In the genomic region with DNA sequence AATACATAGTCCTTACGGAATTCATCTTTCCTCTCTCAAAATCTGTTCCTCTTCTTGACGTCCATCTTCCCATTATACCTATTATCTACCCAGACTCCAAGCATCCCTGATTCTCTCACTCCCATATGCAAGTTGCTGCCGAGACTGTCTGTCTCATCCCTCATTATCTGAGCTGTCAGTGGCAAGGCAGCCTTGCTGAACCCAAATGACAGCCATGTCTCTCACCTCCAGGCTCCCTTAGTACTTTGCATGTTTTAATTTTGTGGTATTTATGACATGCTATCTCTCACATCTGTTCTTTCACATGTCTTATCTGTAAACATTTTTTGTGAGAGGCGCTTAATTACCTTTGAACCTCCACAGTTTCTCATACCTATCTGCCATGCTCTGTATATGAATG, we compare ENCODE assay signal across 18 cellular contexts. TPM values are rescaled to one million over a fixed set of nuclear protein-coding genes. Genes with fewer than 3 reads are reported as not detected.
DNase-seq lines count a peak whose midpoint lies in the region; ATAC-seq, FAIRE-seq and TF ChIP-seq lines count a peak whose summit lies in the region.
"Had no signal": no experiment of that assay in that cellular context is flagged by ENCODE, and none has a peak within 500 bp of the region (broad histone marks: within the 10 kb centered on the region; RNA-seq: fewer than 3 reads in every experiment).

No MANE protein-coding gene starts in this region.

- H3K27ac ChIP-seq in CD4-positive, alpha-beta T cell (ENCODE audit: low read depth, low read length) = no peak overlapping the region
- no peak overlapping the region for H3K27ac ChIP-seq in pancreas
- H3K27ac ChIP-seq: 22Rv1, A549, C4-2B had no signal

- H3K4me1 Mint-ChIP-seq in CD4-positive, alpha-beta T cell (ENCODE audit: low read depth) = peaks cover 52% of the 10 kb centered on the region
- peaks cover 8% of the 10 kb centered on the region for H3K4me1 Mint-ChIP-seq in neural crest cell

- no peaks in the 10 kb centered on the region for H3K9me3 Mint-ChIP-seq in CD4-positive, alpha-beta T cell
- H3K9me3 Mint-ChIP-seq in neural crest cell = no peaks in the 10 kb centered on the region
- H3K9me3 Mint-ChIP-seq: CD4-positive, alpha-beta memory T cell; H9 had no signal

- no peak for FAIRE-seq in pancreas (lab: Jason Lieb, UNC)
- FAIRE-seq: A549, GM19239, H1, HTR-8/SVneo had no signal

- no peaks in the 10 kb centered on the region for H3K9me3 ChIP-seq in CD4-positive, alpha-beta T cell (ENCODE audit: control insufficient read depth, low read length)
- no peaks in the 10 kb centered on the region for H3K9me3 ChIP-seq in pancreas
- H3K9me3 ChIP-seq: A549 had no signal

- CTCF ChIA-PET in CD4-positive, alpha-beta T cell (lab: Charles Lee) = no interaction called here

- no peaks in the 10 kb centered on the region for H3K27me3 Mint-ChIP-seq in CD4-positive, alpha-beta T cell
- peaks cover 20% of the 10 kb centered on the region for H3K27me3 Mint-ChIP-seq in neural crest cell (ENCODE audit: low read depth)

- peak overlapping the region; percentile 44 for H3K4me3 Mint-ChIP-seq in CD4-positive, alpha-beta T cell
- peak overlapping the region; percentile 2 for H3K4me3 Mint-ChIP-seq in neural crest cell
- H3K4me3 Mint-ChIP-seq: H9 had no signal

- POLR2A ChIA-PET in CD4-positive, alpha-beta T cell (lab: Charles Lee) = no interaction called here

- H3K36me3 ChIP-seq in pancreas = no peaks in the 10 kb centered on the region

- ATAC-seq in CD4-positive, alpha-beta T cell (ENCODE audit: poor library complexity) = no peak
- no peak for ATAC-seq in pancreas
- ATAC-seq: A549 had no signal

- no peaks in the 10 kb centered on the region for H3K27me3 ChIP-seq in CD4-positive, alpha-beta T cell (ENCODE audit: control insufficient read depth, insufficient read depth, low read length)
- no peaks in the 10 kb centered on the region for H3K27me3 ChIP-seq in pancreas

- no peaks in the 10 kb centered on the region for H3K4me1 ChIP-seq in pancreas

- no peaks in the 10 kb centered on the region for H3K36me3 Mint-ChIP-seq in CD4-positive, alpha-beta T cell (ENCODE audit: low read depth)
- no peaks in the 10 kb centered on the region for H3K36me3 Mint-ChIP-seq in neural crest cell (ENCODE audit: low read depth)
- H3K36me3 Mint-ChIP-seq: CD4-positive, alpha-beta memory T cell had no signal

- WGBS in pancreas, 2 donors = 70 to 73% methylated on average over 4 of the region's 4 CpGs

- no peak overlapping the region for H3K4me3 ChIP-seq in pancreas
- H3K4me3 ChIP-seq: A549 had no signal

- H3K27ac Mint-ChIP-seq in CD4-positive, alpha-beta T cell = no peak overlapping the region
- H3K27ac Mint-ChIP-seq in neural crest cell (ENCODE audit: unreplicated experiment) = no peak overlapping the region
- H3K27ac Mint-ChIP-seq: H9 had no signal

- no peak for DNase-seq in CD4-positive, alpha-beta T cell
- DNase-seq in NCI-H2227 treated with DMSO at 0.1 percent for 48 hours (lab: John Stamatoyannopoulos, UW) (peak; percentile 12), NCI-H82 treated with DMSO at 0.1 percent for 48 hours (lab: John Stamatoyannopoulos, UW; ENCODE audit: unreplicated experiment) (peak; percentile 43), neural crest cell (ENCODE audit: low read depth, low spot score) (no peak), pancreas (no peak), Kasumi-1 (lab: John Stamatoyannopoulos, UW) (no peak), cortex of kidney (lab: John Stamatoyannopoulos, UW) (no peak)
- DNase-seq: AML-193; CD4-positive, alpha-beta memory T cell; DMS79 treated with DMSO at 0.1 percent for 48 hours; GF-D8; H9 had no signal

- TF ChIP-seq CTCF in CD4-positive, alpha-beta T cell (IDR thresholded peaks at IDR 0.05) = no peak
- TF ChIP-seq CTCF in neural crest cell (conservative IDR thresholded peaks at IDR 0.05) (no peak), pancreas (IDR thresholded peaks at IDR 0.05) (no peak)

- intact Hi-C loops in CD4-positive, alpha-beta T cell (cut with DNase I, micrococcal nuclease) = loop anchor here (10.0 kb wide), 3 partner anchors 59 to 719 kb away; a partner anchor contains a TSS
- intact Hi-C loops in pancreas (cut with DNase I) = no loop called here

RNA-seq across cellular contexts. Expression of a gene that starts 54.4 kb away (rescaled TPM):
- 100 to 1,000 TPM; 198 to 205 TPM for total RNA-seq in CD4-positive, alpha-beta T cell
- total RNA-seq in neural crest cell (76.6 and 78.7 TPM in 2 replicates), pancreas (100 to 1,000 TPM in 2 of 6 donors, 10 to 100 TPM in 4; 44.7 to 141 (median 72.6) TPM)
- 100 to 1,000 TPM in 1 of 2 donors, 10 to 100 TPM in 1; 45.3 to 102 TPM for polyA plus RNA-seq in pancreas

Comparison
In these comparisons a context has a peak if more than half of its experiments do, and no peak if none do; other contexts are left out.
1. DNase-seq: peak in NCI-H2227 treated with DMSO at 0.1 percent for 48 hours (single experiment) and NCI-H82 treated with DMSO at 0.1 percent for 48 hours (single experiment); none in CD4-positive, alpha-beta T cell (0 of 10), neural crest cell (single experiment), pancreas (0 of 6), Kasumi-1 (0 of 2) and cortex of kidney (single experiment).
2. intact Hi-C loops: an anchor here in CD4-positive, alpha-beta T cell (10.0 kb wide); none called in pancreas.